In the genomic region with DNA sequence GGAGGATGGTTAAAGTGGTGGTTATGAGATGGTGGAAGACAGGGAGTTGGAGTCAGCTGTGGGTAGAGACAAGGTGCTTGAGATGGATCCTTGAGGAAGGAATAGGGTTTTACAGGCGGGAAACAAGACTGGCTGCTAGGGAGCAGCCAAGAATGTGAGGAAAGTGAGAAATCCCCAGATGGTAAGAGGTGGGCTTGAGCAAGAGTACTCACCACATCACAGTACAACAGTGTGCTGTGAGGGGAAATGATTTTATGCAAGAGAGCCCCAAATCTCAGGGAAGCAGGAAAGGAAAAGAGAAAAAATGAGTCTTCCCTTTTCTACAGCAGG, we compare ENCODE assay signal across 12 cellular contexts. TPM values are rescaled to one million over a fixed set of nuclear protein-coding genes. Genes with fewer than 3 reads are reported as not detected.
DNase-seq lines count a peak whose midpoint lies in the region; ATAC-seq, FAIRE-seq and TF ChIP-seq lines count a peak whose summit lies in the region.
"Had no signal": no experiment of that assay in that cellular context is flagged by ENCODE, and none has a peak within 500 bp of the region (broad histone marks: within the 10 kb centered on the region; RNA-seq: fewer than 3 reads in every experiment).

No MANE protein-coding gene starts in this region.

- intact Hi-C loops in endothelial cell of umbilical vein (cut with micrococcal nuclease) = no loop called here
- intact Hi-C loops in spleen (cut with DNase I; ENCODE audit: low total_unique reads) = no loop called here

- H3K27me3 Mint-ChIP-seq in T-helper 2 cell treated with Interferon-gamma antibody and Interleukin-4, amounts not matched to agents 5 μg/mL and 100 μg/mL, for 36 hours (ENCODE audit: low read depth) = no peaks in the 10 kb centered on the region
- H3K27me3 Mint-ChIP-seq in WTC11 (ENCODE audit: low read depth) = no peaks in the 10 kb centered on the region

- peak overlapping the region; percentile 1 for H3K9ac ChIP-seq in endothelial cell of umbilical vein (replicated peaks; ENCODE audit: extremely low read depth, insufficient read depth, low read length)

- H4K20me1 ChIP-seq in endothelial cell of umbilical vein (replicated peaks; ENCODE audit: control insufficient read depth, extremely low read depth, insufficient read depth, low read length) = peaks cover 8% of the 10 kb centered on the region

- TF ChIP-seq POLR2A in endothelial cell of umbilical vein (IDR thresholded peaks at IDR 0.05; ENCODE audit: low read depth, low read length) = no peak
- TF ChIP-seq POLR2A in spleen (IDR thresholded peaks at IDR 0.05) = no peak

- ATAC-seq in WTC11 = no peak
- no peak for ATAC-seq in HG03095 (IDR thresholded peaks at IDR 0.05; ENCODE audit: unreplicated experiment)

- 60 to 90% (median 73%) methylated on average over 1 of the region's 1 CpG for WGBS in spleen, 5 donors

- no peak for TF ChIP-seq CTCF in WTC11 (IDR thresholded peaks at IDR 0.05)
- no peak for TF ChIP-seq CTCF in endothelial cell of umbilical vein (IDR thresholded peaks at IDR 0.05; ENCODE audit: extremely low read depth in 1 of 2, insufficient read depth in 1 of 2, low read depth in 1 of 2, low read length in 2 of 2)
- no peak for TF ChIP-seq CTCF in spleen (IDR thresholded peaks at IDR 0.05 in 8 of 11, conservative IDR thresholded peaks at IDR 0.05 in 3 of 11)

- H3K9me3 Mint-ChIP-seq in T-helper 2 cell treated with Interferon-gamma antibody and Interleukin-4, amounts not matched to agents 5 μg/mL and 100 μg/mL, for 36 hours = no peaks in the 10 kb centered on the region
- no peaks in the 10 kb centered on the region for H3K9me3 Mint-ChIP-seq in WTC11

- peaks cover 30% of the 10 kb centered on the region for H3K79me2 ChIP-seq in endothelial cell of umbilical vein (ENCODE audit: control insufficient read depth, insufficient read depth, low read length)

- H3K27me3 ChIP-seq in endothelial cell of umbilical vein (ENCODE audit: control insufficient read depth in 2 of 2, insufficient read depth in 2 of 2, low read length in 2 of 2) (no peaks in the 10 kb centered on the region), spleen (replicated peaks in 1 of 7) (no peaks in the 10 kb centered on the region)

- no peak overlapping the region for H3K4me2 ChIP-seq in endothelial cell of umbilical vein (ENCODE audit: insufficient read depth, low read length)

- POLR2A ChIA-PET in WTC11 (lab: Charles Lee) = interaction anchor here (1.1 kb wide), 1 partner anchor 13 kb away, joined by 3 read pairs; no protein-coding TSS in a partner anchor
- POLR2A ChIA-PET in endothelial cell of umbilical vein (lab: Charles Lee) = no interaction called here

- dilution Hi-C loops in endothelial cell of umbilical vein (cut with MboI; ENCODE audit: extremely low pct_ligation_motif_present, low sequenced_read_pairs) = no loop called here

- peak overlapping the region; percentile 79 for H3K27ac Mint-ChIP-seq in T-helper 2 cell treated with Interferon-gamma antibody and Interleukin-4, amounts not matched to agents 5 μg/mL and 100 μg/mL, for 36 hours
- peak overlapping the region; percentile 85 for H3K27ac Mint-ChIP-seq in WTC11

- H3K9me3 ChIP-seq in endothelial cell of umbilical vein (replicated peaks; ENCODE audit: control insufficient read depth, insufficient read depth, low read length) (no peaks in the 10 kb centered on the region), spleen (no peaks in the 10 kb centered on the region)

- H3K4me1 ChIP-seq in endothelial cell of umbilical vein (ENCODE audit: control insufficient read depth, extremely low read depth, insufficient read depth, low read length) (peaks cover 26% of the 10 kb centered on the region), spleen (peaks cover 24 to 89% (median 69%) of the 10 kb centered on the region in 6 donors)

- peak overlapping the region; percentile 43 for H3K4me3 Mint-ChIP-seq in T-helper 2 cell treated with Interferon-gamma antibody and Interleukin-4, amounts not matched to agents 5 μg/mL and 100 μg/mL, for 36 hours
- no peak overlapping the region for H3K4me3 Mint-ChIP-seq in WTC11

- CTCF ChIA-PET in WTC11 (lab: Charles Lee) = interaction anchor here (3.1 to 6.9 kb wide), 2 partner anchors 9 to 10 kb away, joined by 26 to 93 read pairs; partner anchors contain the start of gene ATN1
- CTCF ChIA-PET in endothelial cell of umbilical vein (lab: Charles Lee) = interaction anchor here (1.3 to 5.3 kb wide), 6 partner anchors 9 to 66 kb away, joined by 3 to 94 read pairs (median 9); partner anchors contain the start of genes C12orf57 and RNU7-1

- FAIRE-seq in endothelial cell of umbilical vein (lab: Jason Lieb, UNC) = no peak

- no peak overlapping the region for H3K4me3 ChIP-seq in endothelial cell of umbilical vein (replicated peaks in 1 of 3; ENCODE audit: insufficient read depth in 1 of 3, low read depth in 1 of 3, low read length in 3 of 3)
- no peak overlapping the region for H3K4me3 ChIP-seq in spleen

- peaks cover 5 to 23% of the 10 kb centered on the region in 2 experiments for H3K36me3 ChIP-seq in endothelial cell of umbilical vein (ENCODE audit: control insufficient read depth in 2 of 2, extremely low read depth in 1 of 2, insufficient read depth in 2 of 2, low read length in 2 of 2)
- H3K36me3 ChIP-seq in spleen = peaks cover 0 to 47% (median 21%) of the 10 kb centered on the region in 6 donors

- no peak for DNase-seq in T-helper 2 cell treated with Interferon-gamma antibody and Interleukin-4, amounts not matched to agents 5 μg/mL and 100 μg/mL, for 36 hours (ENCODE audit: low spot score)
- DNase-seq in T-helper 2 cell (no peak), WTC11 (ENCODE audit: low spot score) (no peak), endothelial cell of umbilical vein (ENCODE audit: low read depth, low spot score) (no peak), spleen (no peak), medulla oblongata (ENCODE audit: extremely low spot score) (no peak), DMS 273 treated with DMSO at 0.1 percent for 48 hours (lab: John Stamatoyannopoulos, UW) (no peak)
- DNase-seq: activated CD4-positive, CD25-positive, alpha-beta regulatory T cell treated with anti-CD3 and anti-CD28 coated beads, Interleukin-2, amount 50 U/mL, for 72 hours; EL; NCI-H2227 treated with DMSO at 0.1 percent for 48 hours had no signal

- no peak overlapping the region for H2AFZ ChIP-seq in endothelial cell of umbilical vein (ENCODE audit: low read depth, low read length)

- H3K36me3 Mint-ChIP-seq in T-helper 2 cell treated with Interferon-gamma antibody and Interleukin-4, amounts not matched to agents 5 μg/mL and 100 μg/mL, for 36 hours (ENCODE audit: low read depth) = peaks cover 35% of the 10 kb centered on the region
- peaks cover 39% of the 10 kb centered on the region for H3K36me3 Mint-ChIP-seq in WTC11

- no peaks in the 10 kb centered on the region for H3K9me1 ChIP-seq in endothelial cell of umbilical vein (replicated peaks; ENCODE audit: control insufficient read depth, extremely low read depth, insufficient read depth, low read length)

- no TSS peak for BruUV-seq in endothelial cell of umbilical vein (replicated peaks; lab: Mats Ljungman, UMichigan)

- H3K27ac ChIP-seq in endothelial cell of umbilical vein (ENCODE audit: insufficient read depth, low read depth, low read length) (no peak overlapping the region), spleen (peak overlapping the region in 5 of 8 donors; percentile 29 to 98 (median 61))

- peaks cover 56% of the 10 kb centered on the region for H3K4me1 Mint-ChIP-seq in T-helper 2 cell treated with Interferon-gamma antibody and Interleukin-4, amounts not matched to agents 5 μg/mL and 100 μg/mL, for 36 hours (ENCODE audit: low read depth)
- peaks cover 31% of the 10 kb centered on the region for H3K4me1 Mint-ChIP-seq in WTC11

RNA-seq across cellular contexts. Expression of gene ATN1, which starts 7.4 kb away (rescaled TPM):
- 80.0 to 87.1 TPM (median 80.5 TPM) in 3 replicates for total RNA-seq in WTC11 (2021)
- total RNA-seq in endothelial cell of umbilical vein = 117 and 122 TPM in 2 replicates
- 46.4 and 47.1 TPM in 2 replicates for polyA plus RNA-seq in endothelial cell of umbilical vein
- 31.7 and 35.8 TPM in 2 replicates for polyA plus RNA-seq in endothelial cell of umbilical vein (2011; cell fraction: cytosol; rRNA removed)
- 134 and 156 TPM in 2 replicates for polyA plus RNA-seq in endothelial cell of umbilical vein (2011; cell fraction: nucleus; rRNA removed)
- polyA plus RNA-seq in endothelial cell of umbilical vein (2012) = 74.8 and 89.8 TPM in 2 replicates
- polyA minus RNA-seq in endothelial cell of umbilical vein = 24.5 and 37.5 TPM in 2 replicates
- polyA minus RNA-seq in endothelial cell of umbilical vein (2011; cell fraction: cytosol; rRNA and poly(A)+ RNA removed) = 29.7 TPM
- 38.0 and 73.8 TPM in 2 replicates for polyA minus RNA-seq in endothelial cell of umbilical vein (2011; cell fraction: nucleus; rRNA and poly(A)+ RNA removed)
- 100 to 1,000 TPM in 1 of 7 donors, 10 to 100 TPM in 6; 64.7 to 112 (median 81.7) TPM for total RNA-seq in spleen
- 10 to 100 TPM; 10.1 to 42.0 (median 21.4) TPM for polyA plus RNA-seq in spleen

RNA-seq across cellular contexts. Expression of gene RNU7-1, which starts 8.4 kb away (rescaled TPM):
- total RNA-seq in WTC11 (2021) (not detected in 3 replicates), endothelial cell of umbilical vein (not detected in 2 replicates), spleen (not detected)
- polyA plus RNA-seq in endothelial cell of umbilical vein (not detected in 2 replicates), spleen (not detected)
- polyA plus RNA-seq in endothelial cell of umbilical vein (2011; cell fraction: cytosol; rRNA removed) = not detected in 2 replicates
- not detected in 2 replicates for polyA plus RNA-seq in endothelial cell of umbilical vein (2011; cell fraction: nucleus; rRNA removed)
- polyA plus RNA-seq in endothelial cell of umbilical vein (2012) = not detected in 2 replicates
- polyA minus RNA-seq in endothelial cell of umbilical vein = not detected in 2 replicates
- not detected for polyA minus RNA-seq in endothelial cell of umbilical vein (2011; cell fraction: cytosol; rRNA and poly(A)+ RNA removed)
- polyA minus RNA-seq in endothelial cell of umbilical vein (2011; cell fraction: nucleus; rRNA and poly(A)+ RNA removed) = not detected in 2 replicates
- total RNA-seq: A172 had no signal

RNA-seq across cellular contexts. Expression of gene C12orf57, which starts 8.6 kb away (rescaled TPM):
- 158 to 181 TPM (median 172 TPM) in 3 replicates for total RNA-seq in WTC11 (2021)
- total RNA-seq in endothelial cell of umbilical vein = 153 and 167 TPM in 2 replicates
- 729 and 802 TPM in 2 replicates for polyA plus RNA-seq in endothelial cell of umbilical vein
- polyA plus RNA-seq in endothelial cell of umbilical vein (2011; cell fraction: cytosol; rRNA removed) = 563 and 605 TPM in 2 replicates
- 175 and 212 TPM in 2 replicates for polyA plus RNA-seq in endothelial cell of umbilical vein (2011; cell fraction: nucleus; rRNA removed)
- polyA plus RNA-seq in endothelial cell of umbilical vein (2012) = 176 and 200 TPM in 2 replicates
- polyA minus RNA-seq in endothelial cell of umbilical vein = 79.2 and 103 TPM in 2 replicates
- 85.2 TPM for polyA minus RNA-seq in endothelial cell of umbilical vein (2011; cell fraction: cytosol; rRNA and poly(A)+ RNA removed)
- 26.8 and 44.8 TPM in 2 replicates for polyA minus RNA-seq in endothelial cell of umbilical vein (2011; cell fraction: nucleus; rRNA and poly(A)+ RNA removed)
- total RNA-seq in spleen = 100 to 1,000 TPM in 6 of 7 donors, 10 to 100 TPM in 1; 79.2 to 364 (median 116) TPM
- polyA plus RNA-seq in spleen = 100 to 1,000 TPM; 181 to 323 (median 242) TPM
- total RNA-seq: A172 had no signal

RNA-seq across cellular contexts. Expression of gene PTPN6, which starts 16.0 kb away (rescaled TPM):
- 27.1 to 34.7 TPM (median 34.5 TPM) in 3 replicates for total RNA-seq in WTC11 (2021)
- total RNA-seq in endothelial cell of umbilical vein = 1.6 and 1.8 TPM in 2 replicates
- 0.25 and 0.38 TPM in 2 replicates for polyA plus RNA-seq in endothelial cell of umbilical vein
- polyA plus RNA-seq in endothelial cell of umbilical vein (2011; cell fraction: cytosol; rRNA removed) = 0.18 and 0.41 TPM in 2 replicates
- polyA plus RNA-seq in endothelial cell of umbilical vein (2011; cell fraction: nucleus; rRNA removed) = 0.51 and 1.1 TPM in 2 replicates
- 0.29 and 0.55 TPM in 2 replicates for polyA plus RNA-seq in endothelial cell of umbilical vein (2012)
- polyA minus RNA-seq in endothelial cell of umbilical vein = 0.28 and 0.46 TPM in 2 replicates
- polyA minus RNA-seq in endothelial cell of umbilical vein (2011; cell fraction: cytosol; rRNA and poly(A)+ RNA removed) = 9.4 TPM
- 0.48 and 2.4 TPM in 2 replicates for polyA minus RNA-seq in endothelial cell of umbilical vein (2011; cell fraction: nucleus; rRNA and poly(A)+ RNA removed)
- total RNA-seq in spleen = 100 to 1,000 TPM; 314 to 431 (median 423) TPM
- 100 to 1,000 TPM; 398 to 713 (median 604) TPM for polyA plus RNA-seq in spleen

RNA-seq across cellular contexts. Expression of gene ENO2, which starts 20.8 kb away (rescaled TPM):
- total RNA-seq in WTC11 (2021) (118 to 170 TPM (median 165 TPM) in 3 replicates), endothelial cell of umbilical vein (13.8 and 18.6 TPM in 2 replicates), spleen (10 to 100 TPM in 6 of 7 donors, 1 to 10 TPM in 1; 7.6 to 37.7 (median 25.0) TPM)
- polyA plus RNA-seq in endothelial cell of umbilical vein (9.1 and 11.4 TPM in 2 replicates), spleen (10 to 100 TPM; 11.5 to 41.3 (median 29.1) TPM)
- polyA plus RNA-seq in endothelial cell of umbilical vein (2011; cell fraction: cytosol; rRNA removed) = 11.0 and 11.2 TPM in 2 replicates
- 35.7 and 41.5 TPM in 2 replicates for polyA plus RNA-seq in endothelial cell of umbilical vein (2011; cell fraction: nucleus; rRNA removed)
- 18.1 and 20.0 TPM in 2 replicates for polyA plus RNA-seq in endothelial cell of umbilical vein (2012)
- polyA minus RNA-seq in endothelial cell of umbilical vein = 10.4 and 13.6 TPM in 2 replicates
- 9.3 TPM for polyA minus RNA-seq in endothelial cell of umbilical vein (2011; cell fraction: cytosol; rRNA and poly(A)+ RNA removed)
- polyA minus RNA-seq in endothelial cell of umbilical vein (2011; cell fraction: nucleus; rRNA and poly(A)+ RNA removed) = 4.6 TPM in 2 replicates
